8 cellular contexts compared by ENCODE assay signal in the genomic region with DNA sequence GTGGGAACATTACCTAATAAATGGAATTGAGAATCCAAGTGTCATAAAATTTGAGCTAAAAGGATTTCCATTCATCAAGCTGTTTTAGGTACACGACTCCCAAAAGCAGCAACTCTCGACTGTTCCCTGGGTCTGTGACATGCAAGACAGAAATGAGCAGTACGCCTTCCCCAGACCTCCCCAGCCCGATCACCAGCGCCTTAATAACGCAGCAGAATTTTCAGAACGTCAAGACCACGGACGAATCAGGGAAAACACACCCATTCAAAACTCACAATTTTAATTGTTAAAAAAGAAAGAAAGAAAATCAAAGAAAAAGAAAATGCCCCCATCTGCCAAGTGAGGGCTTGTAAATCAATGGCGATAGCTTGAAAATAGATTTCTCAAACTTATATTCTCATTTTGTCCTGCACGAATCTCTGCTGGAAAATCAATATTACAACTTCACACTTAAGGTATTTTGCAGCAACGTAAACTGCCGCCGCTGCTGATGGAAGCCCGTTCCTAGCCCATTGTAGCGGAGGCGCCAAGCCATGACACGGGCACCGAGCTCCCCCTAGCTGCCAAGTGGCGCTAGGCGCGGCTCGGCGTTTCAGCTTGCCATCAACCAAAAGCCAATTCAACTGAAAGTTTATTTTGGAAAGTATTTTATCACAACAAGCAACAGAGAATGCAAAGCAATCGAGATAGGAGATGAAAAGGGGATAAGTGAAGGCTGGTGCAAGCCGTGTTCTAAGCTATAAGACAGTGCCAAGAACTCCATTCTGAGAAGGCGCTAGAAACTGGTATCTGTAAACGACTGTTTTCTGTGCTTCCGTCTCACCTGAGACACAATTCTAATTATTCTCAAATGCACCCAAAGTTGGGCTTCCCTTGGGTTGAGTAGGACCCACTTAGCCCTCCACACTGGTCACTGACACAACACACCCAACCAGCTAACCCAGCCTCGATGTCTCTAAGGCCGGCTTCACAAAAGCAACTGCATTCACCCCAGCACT. TPM values are rescaled to one million over a fixed set of nuclear protein-coding genes. Genes with fewer than 3 reads are reported as not detected.
A peak's percentile ranks its signal among the peaks of the same experiment; 100 is the strongest.
DNase-seq lines count a peak whose midpoint lies in the region; ATAC-seq lines count a peak whose summit lies in the region.

No MANE protein-coding gene starts in this region.

- DNase-seq in NCI-H2029 (lab: John Stamatoyannopoulos, UW) (peak; percentile 16), NCI-H2029 treated with DMSO at 0.1 percent for 48 hours (lab: John Stamatoyannopoulos, UW) (no peak), NCI-H460 (ENCODE audit: extremely low read depth, low read depth) (peak; percentile 58), dermis microvascular lymphatic vessel endothelial cell (ENCODE audit: low read depth in 2 of 2) (peak; percentile 43 to 71), lung microvascular endothelial cell (ENCODE audit: low read depth in 2 of 2) (peak; percentile 73 to 79)
- DNase-seq in activated CD4-positive, alpha-beta T cell treated with anti-CD3 and anti-CD28 coated beads, Interleukin-2, amount 50 U/mL, for 4 hours = peak; percentile 89 to 90
- DNase-seq in stimulated activated CD8-positive, alpha-beta memory T cell treated with anti-CD3 and anti-CD28 coated beads, Interleukin-12 subunit alpha, Interleukin-12 subunit beta, amount 100 ng/mL, for 4 hours (ENCODE audit: low read depth) = peak; percentile 80

- ATAC-seq in HG02981 (IDR thresholded peaks at IDR 0.05; ENCODE audit: unreplicated experiment) = peak; percentile 76

RNA-seq across cellular contexts. Expression of a gene that starts 5.5 kb away (rescaled TPM):
- 0.14 TPM in 1 of 2 replicates, not detected in the other for total RNA-seq in NCI-H460 (2014; rRNA removed; shearing (Covaris generic))
- polyA plus RNA-seq in NCI-H460 (2014; cell fraction: nucleus; rRNA removed) = not detected in 2 replicates
- total RNA-seq in dermis microvascular lymphatic vessel endothelial cell (under 0.01 TPM in 2 replicates), lung microvascular endothelial cell (under 0.01 TPM in 2 replicates)
